In genomic region chr11:22197139-22197893, GRCh38 we compare ENCODE assay signal across 24 cellular contexts.
"Had no signal": no experiment of that assay in that cellular context is flagged by ENCODE, and none has a peak within 500 bp of the region (broad histone marks: within the 10 kb centered on the region; RNA-seq: fewer than 3 reads in every experiment).

No MANE protein-coding gene starts in this region.

- H3K36me3 ChIP-seq: breast epithelium, lower lobe of right lung, pancreas, thoracic aorta had no signal

- H3K27ac ChIP-seq: breast epithelium, coronary artery, epithelial cell of prostate, lower lobe of right lung, pancreas, thoracic aorta had no signal

- H3K4me3 ChIP-seq: breast epithelium, coronary artery, lower lobe of right lung, mucosa of descending colon, pancreas, thoracic aorta had no signal

- DNase-seq: activated CD4-positive, alpha-beta memory T cell treated with anti-CD3 and anti-CD28 coated beads for 36 hours; activated CD4-positive, alpha-beta T cell treated with anti-CD3 and anti-CD28 coated beads for 48 hours; activated CD4-positive, CD25-positive, alpha-beta regulatory T cell; activated naive CD4-positive, alpha-beta T cell treated with Interleukin-2 at 50 U/mL for 16 hours; activated naive CD8-positive, alpha-beta T cell treated with anti-CD3 and anti-CD28 coated beads for 36 hours; activated T-cell treated with anti-CD3 and anti-CD28 coated beads, Interleukin-2, amount 50 U/mL, for 48 hours; amniotic stem cell; cerebellar nuclear complex; endodermal cell; hypothalamus; lower lobe of right lung; mesendoderm; mucosa of descending colon; nephron progenitor cell; pancreas; stimulated activated CD4-positive, alpha-beta T cell treated with anti-CD3 and anti-CD28 coated beads, Interleukin-4, amount 100 ng/mL, for 1 hour; stimulated activated naive CD4-positive, alpha-beta T cell; SW 1271; T-helper 17 cell had no signal

- H3K27me3 ChIP-seq: pancreas had no signal

- H3K9me3 ChIP-seq: breast epithelium, lower lobe of right lung, mucosa of descending colon, pancreas, thoracic aorta had no signal

- ATAC-seq: lower lobe of right lung, mucosa of descending colon, pancreas, sciatic nerve, T-helper 17 cell had no signal
